ENCODE assay signal across 17 cellular contexts in the genomic region with DNA sequence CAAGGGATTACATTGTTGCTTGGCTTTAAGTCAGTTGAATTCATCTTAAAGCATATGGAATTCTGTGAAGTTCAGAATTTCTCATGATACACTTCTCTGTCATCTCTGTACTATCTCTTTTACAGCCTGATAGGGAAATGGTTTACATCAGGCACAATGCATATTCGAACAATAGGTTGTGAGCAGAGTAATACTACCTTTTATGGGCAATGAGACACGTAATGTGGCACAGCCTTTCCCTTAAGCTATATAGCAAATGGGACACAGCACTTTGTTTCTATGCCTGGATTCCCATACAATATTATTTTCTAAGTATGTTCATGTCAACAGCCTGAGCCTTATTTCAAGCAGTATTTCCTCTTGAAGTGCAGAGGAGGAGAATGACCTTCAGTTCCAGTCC. TPM values are rescaled to one million over a fixed set of nuclear protein-coding genes. Genes with fewer than 3 reads are reported as not detected.
DNase-seq lines count a peak whose midpoint lies in the region; ATAC-seq and TF ChIP-seq lines count a peak whose summit lies in the region.
"Had no signal": no experiment of that assay in that cellular context is flagged by ENCODE, and none has a peak within 500 bp of the region (broad histone marks: within the 10 kb centered on the region; RNA-seq: fewer than 3 reads in every experiment).

No MANE protein-coding gene starts in this region.

- H3K4me1 ChIP-seq in cardiac muscle cell (ENCODE audit: low read depth): peaks cover 19% of the 10 kb centered on the region

- no peaks in the 10 kb centered on the region for H3K9me3 ChIP-seq in cardiac muscle cell (ENCODE audit: low read depth)
- H3K9me3 ChIP-seq: BLaER1 treated with 17β-estradiol and CSF1 and Interleukin-3, amounts not matched to agents 10 nM and 100 nM had no signal

- ATAC-seq in Right ventricle myocardium inferior: no peak
- ATAC-seq in GM19455 (IDR thresholded peaks at IDR 0.05; ENCODE audit: unreplicated experiment): no peak
- ATAC-seq: HCT116, PC-3 had no signal

- H3K27ac Mint-ChIP-seq in nephron (peak overlapping the region; percentile 27 to 90 (median 55)), type B pancreatic cell (peak overlapping the region; percentile 45)

- H3K27me3 Mint-ChIP-seq in nephron (ENCODE audit: low read depth) (no peaks in the 10 kb centered on the region), type B pancreatic cell (no peaks in the 10 kb centered on the region)

- H3K36me3 ChIP-seq in cardiac muscle cell (no peaks in the 10 kb centered on the region), H7 (replicated peaks; ENCODE audit: control insufficient read depth, insufficient read depth, low read length) (no peaks in the 10 kb centered on the region)
- H3K36me3 ChIP-seq: BLaER1 treated with 17β-estradiol and CSF1 and Interleukin-3, amounts not matched to agents 10 nM and 100 nM had no signal

- H3K4me3 ChIP-seq in cardiac muscle cell (no peak overlapping the region), fibroblast of pulmonary artery (replicated peaks; ENCODE audit: low read depth, low read length) (no peak overlapping the region), H7 (ENCODE audit: insufficient read depth, low read depth, low read length) (no peak overlapping the region)
- H3K4me3 ChIP-seq: BLaER1 treated with 17β-estradiol and CSF1 and Interleukin-3, amounts not matched to agents 10 nM and 100 nM had no signal

- DNase-seq in cardiac muscle cell (ENCODE audit: low read depth in 1 of 2, low spot score in 1 of 2): no peak
- no peak for DNase-seq in Right ventricle myocardium inferior (ENCODE audit: missing footprints)
- DNase-seq in fibroblast of pulmonary artery (ENCODE audit: low read depth): peak; percentile 50
- no peak for DNase-seq in type B pancreatic cell (ENCODE audit: extremely low spot score, unreplicated experiment)
- DNase-seq in iPS-NIHi11 (ENCODE audit: low spot score): no peak
- no peak for DNase-seq in H7
- DNase-seq: 8988T, DMS 273 treated with DMSO at 0.1 percent for 48 hours, MV-4-11, NCI-H1436 treated with DMSO at 0.1 percent for 48 hours, NCI-H2081 treated with DMSO at 0.1 percent for 48 hours, NCI-H345, PC-3 had no signal

- H3K4me1 Mint-ChIP-seq in nephron (peaks cover 21% of the 10 kb centered on the region), type B pancreatic cell (ENCODE audit: unreplicated experiment) (peaks cover 20% of the 10 kb centered on the region)

- H3K9me3 Mint-ChIP-seq in nephron: no peaks in the 10 kb centered on the region
- H3K9me3 Mint-ChIP-seq in type B pancreatic cell: no peaks in the 10 kb centered on the region

- H3K27ac ChIP-seq in cardiac muscle cell: peak overlapping the region; percentile 48
- H3K27ac ChIP-seq: BLaER1 treated with 17β-estradiol and CSF1 and Interleukin-3, amounts not matched to agents 10 nM and 100 nM had no signal

- TF ChIP-seq CTCF in cardiac muscle cell (IDR thresholded peaks at IDR 0.05; ENCODE audit: low read depth, low read length): no peak
- no peak for TF ChIP-seq CTCF in fibroblast of pulmonary artery (IDR thresholded peaks at IDR 0.05; ENCODE audit: low read length, missing control alignments)
- no peak for TF ChIP-seq CTCF in nephron (IDR thresholded peaks at IDR 0.05; ENCODE audit: unreplicated experiment in 3 of 3)
- no peak for TF ChIP-seq CTCF in type B pancreatic cell (conservative IDR thresholded peaks at IDR 0.05)

- H3K4me3 Mint-ChIP-seq in nephron (no peak overlapping the region), type B pancreatic cell (no peak overlapping the region)

- intact Hi-C loops in Right ventricle myocardium inferior (cut with DNase I): no loop called here

- no peaks in the 10 kb centered on the region for H3K27me3 ChIP-seq in cardiac muscle cell
- no peaks in the 10 kb centered on the region for H3K27me3 ChIP-seq in H7 (ENCODE audit: control insufficient read depth, insufficient read depth, low read length)
- H3K27me3 ChIP-seq: BLaER1 treated with 17β-estradiol and CSF1 and Interleukin-3, amounts not matched to agents 10 nM and 100 nM had no signal

- H3K36me3 Mint-ChIP-seq in nephron (ENCODE audit: low read depth) (no peaks in the 10 kb centered on the region), type B pancreatic cell (no peaks in the 10 kb centered on the region)

RNA-seq across cellular contexts. Expression of a gene that starts 58.4 kb away (rescaled TPM):
- total RNA-seq in cardiac muscle cell (35.6 and 43.5 TPM in 2 replicates), Right ventricle myocardium inferior (206 TPM), type B pancreatic cell (ENCODE audit: low replicate concordance) (20.1 and 22.9 TPM in 2 replicates)
- 10.0 and 14.7 TPM in 2 replicates for polyA plus RNA-seq in cardiac muscle cell
- 0.38 and 0.41 TPM in 2 replicates for total RNA-seq in H7 (2014; rRNA removed; shearing (Covaris generic))

Comparison
In these comparisons a context has a peak if more than half of its experiments do, and no peak if none do; other contexts are left out.
1. RNA of a gene that starts 58.4 kb away (total RNA-seq): 206 TPM in Right ventricle myocardium inferior (single experiment), 35.6 to 43.5 TPM in cardiac muscle cell and 20.1 to 22.9 TPM in type B pancreatic cell; 0.38 to 0.41 TPM in H7; every median in the first group is over 10 times any median in the second.